In the genomic region with DNA sequence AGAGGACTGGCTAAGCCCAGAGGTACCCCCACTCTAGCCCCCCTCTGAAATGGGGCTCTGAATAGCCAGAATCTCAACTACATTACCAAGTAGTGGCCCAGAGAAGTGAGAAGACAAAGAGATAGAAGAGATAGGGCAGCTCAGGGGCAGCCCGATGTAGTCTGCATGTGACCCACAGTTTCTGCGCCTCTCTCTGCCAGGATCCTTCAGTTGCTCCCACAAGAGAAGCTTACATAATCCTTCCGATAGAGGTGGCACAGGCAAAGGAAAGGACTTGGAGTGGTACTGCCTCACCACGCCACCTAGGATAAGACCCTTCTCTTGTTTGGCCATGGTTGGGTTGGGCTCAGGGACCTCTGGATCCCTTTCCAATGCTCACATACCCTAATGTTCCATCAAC, we compare ENCODE assay signal across 29 cellular contexts. TPM values are rescaled to one million over a fixed set of nuclear protein-coding genes. Genes with fewer than 3 reads are reported as not detected.
"Had no signal": no experiment of that assay in that cellular context is flagged by ENCODE, and none has a peak within 500 bp of the region (broad histone marks: within the 10 kb centered on the region; RNA-seq: fewer than 3 reads in every experiment).

No MANE protein-coding gene starts in this region.

- H3K9me3 ChIP-seq: ascending aorta, esophagus squamous epithelium, gastrocnemius medialis, left lung, ovary, psoas muscle, right lobe of liver, suprapubic skin, transverse colon, uterus had no signal

- H3K27me3 ChIP-seq: ascending aorta, ovary, right lobe of liver, uterus had no signal

- H3K27ac ChIP-seq: ascending aorta, brain microvascular endothelial cell, coronary artery, esophagus squamous epithelium, gastrocnemius medialis, left lung, ovary, psoas muscle, right lobe of liver, skin epidermis, suprapubic skin, transverse colon, uterus, VCaP had no signal

- H3K9me3 Mint-ChIP-seq: activated naive CD4-positive, alpha-beta T cell treated with anti-CD3 and anti-CD28 coated beads, Interleukin-2, amount 50 U/mL, for 24 hours; activated T-helper 1 cell treated with anti-CD3 and anti-CD28 coated beads, Interleukin-12 subunit alpha, Interleukin-12 subunit beta, Interleukin-2, Interleukin-4 antibody, amounts not matched to agents 30 ng/mL and 10 ng/mL and 1 ng/mL, durations not matched to agents 14 hours and 24 hours and 36 hours; stimulated activated naive CD8-positive, alpha-beta T cell treated with anti-CD3 and anti-CD28 coated beads, Interleukin-15, Interleukin-2, amounts not matched to agents 100 ng/mL and 50 ng/mL, for 24 hours; T-helper 2 cell treated with Interferon-gamma antibody and Interleukin-4, amounts not matched to agents 5 μg/mL and 100 μg/mL, for 36 hours had no signal

- H3K4me1 ChIP-seq: ascending aorta, gastrocnemius medialis, left lung, psoas muscle, right lobe of liver, uterus had no signal

- ATAC-seq: activated CD8-positive, alpha-beta T cell treated with anti-CD3 and anti-CD28 coated beads, Interleukin-2, amount 10 ng/mL, durations not matched to agents 7 days and 5 days; gastrocnemius medialis; left lung; natural killer cell treated with Interleukin-12 subunit alpha and Interleukin-12 subunit beta and Interleukin-15 and Interleukin-18, amount 100 ng/mL, for 72 hours; psoas muscle; right lobe of liver; T-cell had no signal

- H3K36me3 Mint-ChIP-seq: activated naive CD4-positive, alpha-beta T cell treated with anti-CD3 and anti-CD28 coated beads, Interleukin-2, amount 50 U/mL, for 24 hours; natural killer cell treated with Interleukin-12 subunit alpha and Interleukin-12 subunit beta and Interleukin-15 and Interleukin-18, amount 100 ng/mL, for 72 hours; T-cell had no signal

- H3K4me3 ChIP-seq: ascending aorta, coronary artery, esophagus squamous epithelium, gastrocnemius medialis, left lung, ovary, psoas muscle, right lobe of liver, skin epidermis, suprapubic skin, transverse colon, uterus had no signal

- H3K4me1 Mint-ChIP-seq: activated naive CD4-positive, alpha-beta T cell treated with anti-CD3 and anti-CD28 coated beads, Interleukin-2, amount 50 U/mL, for 24 hours; central memory CD8-positive, alpha-beta T cell; T-cell had no signal

- H3K27me3 Mint-ChIP-seq: central memory CD8-positive, alpha-beta T cell had no signal

- H3K27ac Mint-ChIP-seq: activated CD8-positive, alpha-beta T cell treated with anti-CD3 and anti-CD28 coated beads, Interleukin-2, amount 10 ng/mL, durations not matched to agents 7 days and 5 days; activated naive CD4-positive, alpha-beta T cell treated with anti-CD3 and anti-CD28 coated beads, Interleukin-2, amount 50 U/mL, for 24 hours; activated T-helper 1 cell treated with anti-CD3 and anti-CD28 coated beads, Interleukin-12 subunit alpha, Interleukin-12 subunit beta, Interleukin-2, Interleukin-4 antibody, amounts not matched to agents 30 ng/mL and 10 ng/mL and 1 ng/mL, durations not matched to agents 14 hours and 24 hours and 36 hours; endodermal cell; natural killer cell treated with Interleukin-12 subunit alpha and Interleukin-12 subunit beta and Interleukin-15 and Interleukin-18, amount 100 ng/mL, for 72 hours; stimulated activated naive CD8-positive, alpha-beta T cell treated with anti-CD3 and anti-CD28 coated beads, Interleukin-15, Interleukin-2, amounts not matched to agents 100 ng/mL and 50 ng/mL, for 24 hours; T-cell; T-helper 2 cell treated with Interferon-gamma antibody and Interleukin-4, amounts not matched to agents 5 μg/mL and 100 μg/mL, for 36 hours had no signal

- H3K4me3 Mint-ChIP-seq: activated CD8-positive, alpha-beta T cell treated with anti-CD3 and anti-CD28 coated beads, Interleukin-2, amount 10 ng/mL, durations not matched to agents 7 days and 5 days; activated naive CD4-positive, alpha-beta T cell treated with anti-CD3 and anti-CD28 coated beads, Interleukin-2, amount 50 U/mL, for 24 hours; activated T-helper 1 cell treated with anti-CD3 and anti-CD28 coated beads, Interleukin-12 subunit alpha, Interleukin-12 subunit beta, Interleukin-2, Interleukin-4 antibody, amounts not matched to agents 30 ng/mL and 10 ng/mL and 1 ng/mL, durations not matched to agents 14 hours and 24 hours and 36 hours; central memory CD8-positive, alpha-beta T cell; endodermal cell; natural killer cell treated with Interleukin-12 subunit alpha and Interleukin-12 subunit beta and Interleukin-15 and Interleukin-18, amount 100 ng/mL, for 72 hours; stimulated activated naive CD8-positive, alpha-beta T cell treated with anti-CD3 and anti-CD28 coated beads, Interleukin-15, Interleukin-2, amounts not matched to agents 100 ng/mL and 50 ng/mL, for 24 hours; T-cell; T-helper 2 cell treated with Interferon-gamma antibody and Interleukin-4, amounts not matched to agents 5 μg/mL and 100 μg/mL, for 36 hours had no signal

- DNase-seq: activated CD4-positive, alpha-beta T cell treated with anti-CD3 and anti-CD28 coated beads, Interleukin-2, amount 50 U/mL, for 1 hour; activated CD4-positive, CD25-positive, alpha-beta regulatory T cell treated with anti-CD3 and anti-CD28 coated beads, Interleukin-2, amount 50 U/mL, for 72 hours; activated CD8-positive, alpha-beta T cell treated with anti-CD3 and anti-CD28 coated beads, Interleukin-2, amount 10 ng/mL, durations not matched to agents 7 days and 5 days; activated gamma-delta T cell treated with Interleukin-2 at 50 U/mL for 16 hours; brain microvascular endothelial cell; endodermal cell; esophagus squamous epithelium; gastrocnemius medialis; kidney; left lung; mammary epithelial cell; ovary; psoas muscle; right lobe of liver; stimulated activated CD4-positive, alpha-beta T cell treated with anti-CD3 and anti-CD28 coated beads, Interleukin-1b, Interleukin-23, amount 100 ng/mL, for 48 hours; T-cell; transverse colon; uterus had no signal

RNA-seq across cellular contexts. Expression of gene PDE1C, which starts 5.4 kb away (rescaled TPM):
- total RNA-seq: activated CD8-positive, alpha-beta T cell treated with anti-CD3 and anti-CD28 coated beads, Interleukin-2, amount 10 ng/mL, durations not matched to agents 7 days and 5 days; activated T-helper 1 cell treated with anti-CD3 and anti-CD28 coated beads, Interleukin-12 subunit alpha, Interleukin-12 subunit beta, Interleukin-2, Interleukin-4 antibody, amounts not matched to agents 30 ng/mL and 10 ng/mL and 1 ng/mL, durations not matched to agents 14 hours and 24 hours and 36 hours; T-cell had no signal
